8 cellular contexts compared by ENCODE assay signal in genomic region chr3:185936814-185937688, GRCh38. TPM values are rescaled to one million over a fixed set of nuclear protein-coding genes. Genes with fewer than 3 reads are reported as not detected.
A peak's percentile ranks its signal among the peaks of the same experiment; 100 is the strongest.
DNase-seq lines count a peak whose midpoint lies in the region; ATAC-seq and TF ChIP-seq lines count a peak whose summit lies in the region.

No MANE protein-coding gene starts in this region.

- no peaks in the 10 kb centered on the region for H3K36me3 ChIP-seq in kidney epithelial cell (ENCODE audit: control insufficient read depth, insufficient read depth, low read length)

- H3K27me3 ChIP-seq in kidney epithelial cell (ENCODE audit: control insufficient read depth, insufficient read depth, low read length) = no peaks in the 10 kb centered on the region

- H3K4me3 ChIP-seq in AG04449 (ENCODE audit: low read depth, low read length) (peak overlapping the region; percentile 99), kidney epithelial cell (ENCODE audit: low read depth, low read length) (peak overlapping the region; percentile 98)

- TF ChIP-seq CTCF in AG04449 (IDR thresholded peaks at IDR 0.05; ENCODE audit: insufficient read depth, low read length, missing control alignments) (no peak), kidney epithelial cell (IDR thresholded peaks at IDR 0.05; ENCODE audit: insufficient read depth, low read length, poor library complexity, severe bottlenecking) (no peak)

- CTCF ChIA-PET in AG04449 (lab: Yijun Ruan, JAX) = interaction anchor here (1.0 to 1.9 kb wide), 3 partner anchors 202 to 678 kb away, joined by 3 to 9 read pairs (median 4); no protein-coding TSS in a partner anchor

- ATAC-seq in GM19035 (IDR thresholded peaks at IDR 0.05; ENCODE audit: unreplicated experiment) = peak; percentile 54
- ATAC-seq in HG03354 (IDR thresholded peaks at IDR 0.05; ENCODE audit: poor library complexity, severe bottlenecking, unreplicated experiment) = peak; percentile 51

- POLR2A ChIA-PET in AG04449 (lab: Yijun Ruan, JAX) = interaction anchor here (0.8 to 1.4 kb wide), 5 partner anchors 8 to 846 kb away, joined by 3 to 7 read pairs (median 6); partner anchors contain the start of gene EIF4A2

- DNase-seq in AG04449 (ENCODE audit: low read depth, low spot score) (peak; percentile 21), NCI-H460 (ENCODE audit: extremely low read depth, low read depth) (peak; percentile 83), cerebellar cortex (ENCODE audit: low spot score) (peak; percentile 69), kidney epithelial cell (ENCODE audit: low read depth) (peak; percentile 44)
- DNase-seq in activated CD4-positive, alpha-beta T cell treated with anti-CD3 and anti-CD28 coated beads for 1 hour = peak; percentile 76
- DNase-seq in stimulated activated CD4-positive, alpha-beta T cell treated with anti-CD3 and anti-CD28 coated beads, Interleukin-15, amount 100 ng/mL, for 48 hours (ENCODE audit: low read depth in 2 of 2) = peak; percentile 81 to 82

RNA-seq across cellular contexts. Expression of gene TRA2B, which starts 0.8 kb away (rescaled TPM):
- total RNA-seq in NCI-H460 (2014; rRNA removed; shearing (Covaris generic)) = 176 and 194 TPM in 2 replicates
- polyA plus RNA-seq in NCI-H460 (2014; cell fraction: nucleus; rRNA removed) = 222 and 244 TPM in 2 replicates
- total RNA-seq in kidney epithelial cell = 142 and 154 TPM in 2 replicates

Comparison
In these comparisons a context has a peak if more than half of its experiments do, and no peak if none do; other contexts are left out.
1. Peak in every context shown above with its lines: DNase-seq, ATAC-seq and H3K4me3 ChIP-seq.
2. DNase-seq: peak in every context shown above with its lines; median percentile 83 in NCI-H460; 82 in stimulated activated CD4-positive, alpha-beta T cell treated with anti-CD3 and anti-CD28 coated beads, Interleukin-15, amount 100 ng/mL, for 48 hours; 76 in activated CD4-positive, alpha-beta T cell treated with anti-CD3 and anti-CD28 coated beads for 1 hour; 69 in cerebellar cortex; 44 in kidney epithelial cell; 21 in AG04449.